ENCODE assay signal across 1 cellular context in genomic region chr7:45885264-45885882, GRCh38.
TF ChIP-seq lines count a peak whose summit lies in the region.

No MANE protein-coding gene starts in this region.

TF ChIP-seq in HepG2, 621 proteins besides CTCF, POLR2A, EP300 and RAD21 (continued from another document and continues in another):
- 0 out of 2 replicates have a peak, but pooled peaks have one; percentile 36 for TF ChIP-seq TFDP1 (CRISPR knock-in tag; IDR thresholded peaks at IDR 0.05; ENCODE audit: borderline replicate concordance)
- TF ChIP-seq, protein P1, sequence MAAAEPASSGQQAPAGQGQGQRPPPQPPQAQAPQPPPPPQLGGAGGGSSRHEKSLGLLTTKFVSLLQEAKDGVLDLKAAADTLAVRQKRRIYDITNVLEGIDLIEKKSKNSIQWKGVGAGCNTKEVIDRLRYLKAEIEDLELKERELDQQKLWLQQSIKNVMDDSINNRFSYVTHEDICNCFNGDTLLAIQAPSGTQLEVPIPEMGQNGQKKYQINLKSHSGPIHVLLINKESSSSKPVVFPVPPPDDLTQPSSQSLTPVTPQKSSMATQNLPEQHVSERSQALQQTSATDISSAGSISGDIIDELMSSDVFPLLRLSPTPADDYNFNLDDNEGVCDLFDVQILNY (CRISPR knock-in tag; conservative IDR thresholded peaks at IDR 0.05), result no peak
- TF ChIP-seq ZNF709 (CRISPR knock-in tag; IDR thresholded peaks at IDR 0.05), result 0 out of 2 replicates have a peak, but pooled peaks have one; percentile 2
- TF ChIP-seq ZC3H13 (CRISPR knock-in tag; IDR thresholded peaks at IDR 0.05), result peak; percentile 94
- peak; percentile 93 for TF ChIP-seq HMG20A (CRISPR knock-in tag; IDR thresholded peaks at IDR 0.05; ENCODE audit: borderline replicate concordance)
- peak; percentile 20 to 49; a peak in 2 of 4 replicates for TF ChIP-seq NR2F1 (CRISPR knock-in tag; IDR thresholded peaks at IDR 0.05)
- peak; percentile 84 for TF ChIP-seq ZNF766 (CRISPR knock-in tag; IDR thresholded peaks at IDR 0.05; ENCODE audit: borderline replicate concordance)
- TF ChIP-seq PRPF4 (IDR thresholded peaks at IDR 0.05; ENCODE audit: low read depth, low read length, poor library complexity, severe bottlenecking), result no peak
- no peak; the same call in 1 of the 2 replicates for TF ChIP-seq ZKSCAN1 (IDR thresholded peaks at IDR 0.05; ENCODE audit: low read length)
- no peak for TF ChIP-seq ATAD3A (CRISPR knock-in tag; IDR thresholded peaks at IDR 0.05)
- TF ChIP-seq, protein P2, sequence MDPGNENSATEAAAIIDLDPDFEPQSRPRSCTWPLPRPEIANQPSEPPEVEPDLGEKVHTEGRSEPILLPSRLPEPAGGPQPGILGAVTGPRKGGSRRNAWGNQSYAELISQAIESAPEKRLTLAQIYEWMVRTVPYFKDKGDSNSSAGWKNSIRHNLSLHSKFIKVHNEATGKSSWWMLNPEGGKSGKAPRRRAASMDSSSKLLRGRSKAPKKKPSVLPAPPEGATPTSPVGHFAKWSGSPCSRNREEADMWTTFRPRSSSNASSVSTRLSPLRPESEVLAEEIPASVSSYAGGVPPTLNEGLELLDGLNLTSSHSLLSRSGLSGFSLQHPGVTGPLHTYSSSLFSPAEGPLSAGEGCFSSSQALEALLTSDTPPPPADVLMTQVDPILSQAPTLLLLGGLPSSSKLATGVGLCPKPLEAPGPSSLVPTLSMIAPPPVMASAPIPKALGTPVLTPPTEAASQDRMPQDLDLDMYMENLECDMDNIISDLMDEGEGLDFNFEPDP (CRISPR knock-in tag; conservative IDR thresholded peaks at IDR 0.05), result no peak
- no peak for TF ChIP-seq ZSCAN5A (CRISPR knock-in tag; IDR thresholded peaks at IDR 0.05; ENCODE audit: borderline replicate concordance)
- no peak for TF ChIP-seq ZNF549 (CRISPR knock-in tag; IDR thresholded peaks at IDR 0.05)
- TF ChIP-seq NPAS2 (CRISPR knock-in tag; IDR thresholded peaks at IDR 0.05; ENCODE audit: borderline replicate concordance), result no peak
- peak; percentile 93 for TF ChIP-seq BCL6 (CRISPR knock-in tag; IDR thresholded peaks at IDR 0.05)
- TF ChIP-seq MBD4 (IDR thresholded peaks at IDR 0.05; ENCODE audit: borderline replicate concordance, low read length), result no peak
- no peak for TF ChIP-seq MBNL3 (CRISPR knock-in tag; conservative IDR thresholded peaks at IDR 0.05)
- TF ChIP-seq, protein P3, sequence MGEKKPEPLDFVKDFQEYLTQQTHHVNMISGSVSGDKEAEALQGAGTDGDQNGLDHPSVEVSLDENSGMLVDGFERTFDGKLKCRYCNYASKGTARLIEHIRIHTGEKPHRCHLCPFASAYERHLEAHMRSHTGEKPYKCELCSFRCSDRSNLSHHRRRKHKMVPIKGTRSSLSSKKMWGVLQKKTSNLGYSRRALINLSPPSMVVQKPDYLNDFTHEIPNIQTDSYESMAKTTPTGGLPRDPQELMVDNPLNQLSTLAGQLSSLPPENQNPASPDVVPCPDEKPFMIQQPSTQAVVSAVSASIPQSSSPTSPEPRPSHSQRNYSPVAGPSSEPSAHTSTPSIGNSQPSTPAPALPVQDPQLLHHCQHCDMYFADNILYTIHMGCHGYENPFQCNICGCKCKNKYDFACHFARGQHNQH (CRISPR knock-in tag; IDR thresholded peaks at IDR 0.05), result peak; percentile 99
- no peak for TF ChIP-seq PAWR (CRISPR knock-in tag; IDR thresholded peaks at IDR 0.05; ENCODE audit: borderline replicate concordance)
- peak; percentile 88 for TF ChIP-seq FOXK2 (IDR thresholded peaks at IDR 0.05)
- TF ChIP-seq, protein P4, sequence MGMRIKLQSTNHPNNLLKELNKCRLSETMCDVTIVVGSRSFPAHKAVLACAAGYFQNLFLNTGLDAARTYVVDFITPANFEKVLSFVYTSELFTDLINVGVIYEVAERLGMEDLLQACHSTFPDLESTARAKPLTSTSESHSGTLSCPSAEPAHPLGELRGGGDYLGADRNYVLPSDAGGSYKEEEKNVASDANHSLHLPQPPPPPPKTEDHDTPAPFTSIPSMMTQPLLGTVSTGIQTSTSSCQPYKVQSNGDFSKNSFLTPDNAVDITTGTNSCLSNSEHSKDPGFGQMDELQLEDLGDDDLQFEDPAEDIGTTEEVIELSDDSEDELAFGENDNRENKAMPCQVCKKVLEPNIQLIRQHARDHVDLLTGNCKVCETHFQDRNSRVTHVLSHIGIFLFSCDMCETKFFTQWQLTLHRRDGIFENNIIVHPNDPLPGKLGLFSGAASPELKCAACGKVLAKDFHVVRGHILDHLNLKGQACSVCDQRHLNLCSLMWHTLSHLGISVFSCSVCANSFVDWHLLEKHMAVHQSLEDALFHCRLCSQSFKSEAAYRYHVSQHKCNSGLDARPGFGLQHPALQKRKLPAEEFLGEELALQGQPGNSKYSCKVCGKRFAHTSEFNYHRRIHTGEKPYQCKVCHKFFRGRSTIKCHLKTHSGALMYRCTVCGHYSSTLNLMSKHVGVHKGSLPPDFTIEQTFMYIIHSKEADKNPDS (CRISPR knock-in tag; IDR thresholded peaks at IDR 0.05), result no peak
- no peak; the same call in 1 of the 2 replicates for TF ChIP-seq NFYB (CRISPR knock-in tag; IDR thresholded peaks at IDR 0.05)
- TF ChIP-seq, protein P5, sequence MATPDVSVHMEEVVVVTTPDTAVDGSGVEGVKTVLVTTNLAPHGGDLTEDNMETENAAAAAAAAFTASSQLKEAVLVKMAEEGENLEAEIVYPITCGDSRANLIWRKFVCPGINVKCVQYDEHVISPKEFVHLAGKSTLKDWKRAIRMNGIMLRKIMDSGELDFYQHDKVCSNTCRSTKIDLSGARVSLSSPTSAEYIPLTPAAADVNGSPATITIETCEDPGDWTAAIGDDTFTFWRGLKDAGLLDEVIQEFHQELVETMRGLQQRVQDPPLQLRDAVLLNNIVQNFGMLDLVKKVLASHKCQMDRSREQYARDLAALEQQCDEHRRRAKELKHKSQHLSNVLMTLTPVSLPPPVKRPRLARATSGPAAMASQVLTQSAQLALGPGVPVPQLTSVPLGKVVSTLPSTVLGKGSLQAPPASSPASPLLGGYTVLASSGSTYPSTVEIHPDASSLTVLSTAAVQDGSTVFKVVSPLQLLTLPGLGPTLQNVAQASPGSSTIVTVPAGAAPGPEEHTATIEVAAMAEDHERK (CRISPR knock-in tag; IDR thresholded peaks at IDR 0.05; ENCODE audit: low read depth), result 0 out of 2 replicates have a peak, but pooled peaks have one; percentile 14
- peak; percentile 82 for TF ChIP-seq ZNF816 (CRISPR knock-in tag; IDR thresholded peaks at IDR 0.05; ENCODE audit: borderline replicate concordance)
- TF ChIP-seq TGIF2 (CRISPR knock-in tag; IDR thresholded peaks at IDR 0.05), result no peak
- TF ChIP-seq, protein P6, sequence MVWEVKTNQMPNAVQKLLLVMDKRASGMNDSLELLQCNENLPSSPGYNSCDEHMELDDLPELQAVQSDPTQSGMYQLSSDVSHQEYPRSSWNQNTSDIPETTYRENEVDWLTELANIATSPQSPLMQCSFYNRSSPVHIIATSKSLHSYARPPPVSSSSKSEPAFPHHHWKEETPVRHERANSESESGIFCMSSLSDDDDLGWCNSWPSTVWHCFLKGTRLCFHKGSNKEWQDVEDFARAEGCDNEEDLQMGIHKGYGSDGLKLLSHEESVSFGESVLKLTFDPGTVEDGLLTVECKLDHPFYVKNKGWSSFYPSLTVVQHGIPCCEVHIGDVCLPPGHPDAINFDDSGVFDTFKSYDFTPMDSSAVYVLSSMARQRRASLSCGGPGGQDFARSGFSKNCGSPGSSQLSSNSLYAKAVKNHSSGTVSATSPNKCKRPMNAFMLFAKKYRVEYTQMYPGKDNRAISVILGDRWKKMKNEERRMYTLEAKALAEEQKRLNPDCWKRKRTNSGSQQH (CRISPR knock-in tag; IDR thresholded peaks at IDR 0.05; ENCODE audit: low read depth), result no peak; the same call in 1 of the 2 replicates
- TF ChIP-seq ZSCAN21 (CRISPR knock-in tag; IDR thresholded peaks at IDR 0.05; ENCODE audit: borderline replicate concordance), result peak; percentile 87; the same call in 1 of the 2 replicates
- peak; percentile 51; the same call in 1 of the 2 replicates for TF ChIP-seq STAT5B (CRISPR knock-in tag; IDR thresholded peaks at IDR 0.05)
- peak in 1 of 2 experiments; percentile 99; a peak in 2 of 4 replicates for TF ChIP-seq KLF16 (CRISPR knock-in tag; IDR thresholded peaks at IDR 0.05)
- TF ChIP-seq RBM22 (optimal IDR thresholded peaks at IDR 0.05; ENCODE audit: low read length), result no peak
- peak; percentile 90 for TF ChIP-seq HNF4A (CRISPR knock-in tag; IDR thresholded peaks at IDR 0.05)
- TF ChIP-seq ZSCAN22 (CRISPR knock-in tag; IDR thresholded peaks at IDR 0.05), result no peak
- TF ChIP-seq, protein P7, sequence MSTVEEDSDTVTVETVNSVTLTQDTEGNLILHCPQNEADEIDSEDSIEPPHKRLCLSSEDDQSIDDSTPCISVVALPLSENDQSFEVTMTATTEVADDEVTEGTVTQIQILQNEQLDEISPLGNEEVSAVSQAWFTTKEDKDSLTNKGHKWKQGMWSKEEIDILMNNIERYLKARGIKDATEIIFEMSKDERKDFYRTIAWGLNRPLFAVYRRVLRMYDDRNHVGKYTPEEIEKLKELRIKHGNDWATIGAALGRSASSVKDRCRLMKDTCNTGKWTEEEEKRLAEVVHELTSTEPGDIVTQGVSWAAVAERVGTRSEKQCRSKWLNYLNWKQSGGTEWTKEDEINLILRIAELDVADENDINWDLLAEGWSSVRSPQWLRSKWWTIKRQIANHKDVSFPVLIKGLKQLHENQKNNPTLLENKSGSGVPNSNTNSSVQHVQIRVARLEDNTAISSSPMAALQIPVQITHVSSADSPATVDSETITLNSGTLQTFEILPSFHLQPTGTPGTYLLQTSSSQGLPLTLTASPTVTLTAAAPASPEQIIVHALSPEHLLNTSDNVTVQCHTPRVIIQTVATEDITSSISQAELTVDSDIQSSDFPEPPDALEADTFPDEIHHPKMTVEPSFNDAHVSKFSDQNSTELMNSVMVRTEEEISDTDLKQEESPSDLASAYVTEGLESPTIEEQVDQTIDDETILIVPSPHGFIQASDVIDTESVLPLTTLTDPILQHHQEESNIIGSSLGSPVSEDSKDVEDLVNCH (CRISPR knock-in tag; IDR thresholded peaks at IDR 0.05), result no peak
- peak; percentile 98 for TF ChIP-seq LCORL (IDR thresholded peaks at IDR 0.05)
- peak; percentile 100 for TF ChIP-seq LCORL (CRISPR knock-in tag; IDR thresholded peaks at IDR 0.05)
- TF ChIP-seq ZNF12 (CRISPR knock-in tag; IDR thresholded peaks at IDR 0.05), result peak; percentile 74; the same call in 1 of the 2 replicates
- TF ChIP-seq ZMAT5 (CRISPR knock-in tag; IDR thresholded peaks at IDR 0.05; ENCODE audit: borderline replicate concordance, low read depth), result 0 out of 2 replicates have a peak, but pooled peaks have one; percentile 62
- TF ChIP-seq, protein P8, sequence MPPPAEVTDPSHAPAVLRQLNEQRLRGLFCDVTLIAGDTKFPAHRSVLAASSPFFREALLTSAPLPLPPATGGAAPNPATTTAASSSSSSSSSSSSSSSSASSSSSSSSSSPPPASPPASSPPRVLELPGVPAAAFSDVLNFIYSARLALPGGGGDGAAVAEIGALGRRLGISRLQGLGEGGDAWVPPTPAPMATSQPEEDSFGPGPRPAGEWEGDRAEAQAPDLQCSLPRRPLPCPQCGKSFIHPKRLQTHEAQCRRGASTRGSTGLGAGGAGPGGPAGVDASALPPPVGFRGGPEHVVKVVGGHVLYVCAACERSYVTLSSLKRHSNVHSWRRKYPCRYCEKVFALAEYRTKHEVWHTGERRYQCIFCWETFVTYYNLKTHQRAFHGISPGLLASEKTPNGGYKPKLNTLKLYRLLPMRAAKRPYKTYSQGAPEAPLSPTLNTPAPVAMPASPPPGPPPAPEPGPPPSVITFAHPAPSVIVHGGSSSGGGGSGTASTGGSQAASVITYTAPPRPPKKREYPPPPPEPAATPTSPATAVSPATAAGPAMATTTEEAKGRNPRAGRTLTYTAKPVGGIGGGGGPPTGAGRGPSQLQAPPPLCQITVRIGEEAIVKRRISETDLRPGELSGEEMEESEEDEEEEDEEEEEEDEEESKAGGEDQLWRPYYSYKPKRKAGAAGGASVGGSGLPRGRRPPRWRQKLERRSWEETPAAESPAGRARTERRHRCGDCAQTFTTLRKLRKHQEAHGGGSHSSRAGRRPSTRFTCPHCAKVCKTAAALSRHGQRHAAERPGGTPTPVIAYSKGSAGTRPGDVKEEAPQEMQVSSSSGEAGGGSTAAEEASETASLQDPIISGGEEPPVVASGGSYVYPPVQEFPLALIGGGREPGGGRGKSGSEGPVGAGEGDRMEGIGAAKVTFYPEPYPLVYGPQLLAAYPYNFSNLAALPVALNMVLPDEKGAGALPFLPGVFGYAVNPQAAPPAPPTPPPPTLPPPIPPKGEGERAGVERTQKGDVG (CRISPR knock-in tag; IDR thresholded peaks at IDR 0.05; ENCODE audit: borderline replicate concordance), result peak; percentile 50; the same call in 1 of the 2 replicates
- TF ChIP-seq ZMYM2 (CRISPR knock-in tag; IDR thresholded peaks at IDR 0.05), result peak; percentile 62
- peak; percentile 99 for TF ChIP-seq NCOA2 (CRISPR knock-in tag; IDR thresholded peaks at IDR 0.05)
- no peak for TF ChIP-seq KLF11 (CRISPR knock-in tag; IDR thresholded peaks at IDR 0.05)
- TF ChIP-seq TEF (CRISPR knock-in tag; IDR thresholded peaks at IDR 0.05), result no peak
